8 cellular contexts compared by ENCODE assay signal in genomic region chr1:39395357-39395831, GRCh38.
DNase-seq lines count a peak whose midpoint lies in the region; ATAC-seq and TF ChIP-seq lines count a peak whose summit lies in the region.

No MANE protein-coding gene starts in this region.

- intact Hi-C loops in gastrocnemius medialis (cut with DNase I; ENCODE audit: low total_unique reads), result no loop called here

- in situ Hi-C loops in SK-MEL-5 (cut with HindIII; ENCODE audit: low pct_unique_long_range_greater_than_20kb, low sequenced_read_pairs) (no loop called here), gastrocnemius medialis (cut with MboI; ENCODE audit: low sequenced_read_pairs in 4 of 4) (no loop called here)

- H3K4me3 ChIP-seq in HEK293 (ENCODE audit: low read depth, low read length), result no peak overlapping the region
- no peak overlapping the region for H3K4me3 ChIP-seq in gastrocnemius medialis

- CTCF ChIA-PET in HEK293 (lab: Yijun Ruan, JAX), result interaction anchor here (0.6 to 3.7 kb wide), 4 partner anchors 10 to 319 kb away, joined by 3 to 16 read pairs (median 4); no protein-coding TSS in a partner anchor

- TF ChIP-seq POLR2A in gastrocnemius medialis (IDR thresholded peaks at IDR 0.05), result no peak

- H3K9me3 ChIP-seq in HEK293 (ENCODE audit: control insufficient read depth, insufficient read depth, low read depth, low read length), result no peaks in the 10 kb centered on the region
- H3K9me3 ChIP-seq in gastrocnemius medialis, result no peaks in the 10 kb centered on the region

- no peaks in the 10 kb centered on the region for H3K27me3 ChIP-seq in gastrocnemius medialis

- TF ChIP-seq CTCF in HEK293 (tag by site-specific recombination; IDR thresholded peaks at IDR 0.05), result no peak
- no peak for TF ChIP-seq CTCF in gastrocnemius medialis (IDR thresholded peaks at IDR 0.05 in 4 of 5, conservative IDR thresholded peaks at IDR 0.05 in 1 of 5)

- peaks cover 12% of the 10 kb centered on the region; the same call in 1 of the 2 replicates for H3K4me1 ChIP-seq in HEK293 (ENCODE audit: control insufficient read depth, insufficient read depth, low read length)
- peaks cover 46 to 58% of the 10 kb centered on the region in 2 donors for H3K4me1 ChIP-seq in gastrocnemius medialis

- H3K36me3 ChIP-seq in HEK293 (ENCODE audit: control insufficient read depth in 2 of 2, insufficient read depth in 1 of 2, low read length in 2 of 2) (peaks cover 0 to 1% of the 10 kb centered on the region in 2 experiments; a peak in 1 of 3 replicates), gastrocnemius medialis (no peaks in the 10 kb centered on the region)

- POLR2A ChIA-PET in HEK293 (lab: Yijun Ruan, JAX), result interaction anchor here (0.7 to 1.3 kb wide), 3 partner anchors 14 to 17 kb away, joined by 3 to 6 read pairs (median 4); no protein-coding TSS in a partner anchor

- no peak overlapping the region for H3K27ac ChIP-seq in HEK293 (ENCODE audit: extremely low read depth, low read depth, low read length)
- peak overlapping the region; percentile 36 to 55 (median 50) for H3K27ac ChIP-seq in gastrocnemius medialis

- DNase-seq in SK-MEL-5 (ENCODE audit: low read depth, low spot score) (peak; percentile 69), germinal center (ENCODE audit: low spot score) (peak; percentile 50), gastrocnemius medialis (no peak), DMS 273 treated with DMSO at 0.1 percent for 48 hours (lab: John Stamatoyannopoulos, UW) (no peak), NCI-H446 (lab: John Stamatoyannopoulos, UW) (no peak), SK-N-DZ (ENCODE audit: low spot score) (no peak)

- ATAC-seq in gastrocnemius medialis, result no peak
- ATAC-seq in GM21381 (IDR thresholded peaks at IDR 0.05; ENCODE audit: unreplicated experiment), result no peak

TF ChIP-seq in HEK293, 187 proteins besides CTCF, POLR2A, EP300 and RAD21:
- TF ChIP-seq ZNF521 (tag by site-specific recombination; IDR thresholded peaks at IDR 0.05), result no peak
- TF ChIP-seq ZFHX2 (tag by site-specific recombination; conservative IDR thresholded peaks at IDR 0.05), result peak; percentile 37; the same call in 1 of the 2 replicates
- no peak for TF ChIP-seq PRDM6 (tag by site-specific recombination; IDR thresholded peaks at IDR 0.05)
- TF ChIP-seq KLF16 (tag by site-specific recombination; IDR thresholded peaks at IDR 0.05), result no peak
- TF ChIP-seq EGR2 (tag by site-specific recombination; IDR thresholded peaks at IDR 0.05; ENCODE audit: low read depth), result peak; percentile 63
- TF ChIP-seq ZNF274 (IDR thresholded peaks at IDR 0.05; ENCODE audit: low read length), result no peak
- no peak for TF ChIP-seq ZNF274 (tag by site-specific recombination; IDR thresholded peaks at IDR 0.05; ENCODE audit: borderline replicate concordance)
- TF ChIP-seq ZNF704 (tag by site-specific recombination; IDR thresholded peaks at IDR 0.05), result no peak
- TF ChIP-seq HOXC10 (CRISPR knock-in tag; IDR thresholded peaks at IDR 0.05), result no peak
- no peak for TF ChIP-seq ZNF654 (tag by site-specific recombination; IDR thresholded peaks at IDR 0.05; ENCODE audit: low read depth)
- no peak for TF ChIP-seq GLI2 (tag by site-specific recombination; IDR thresholded peaks at IDR 0.05; ENCODE audit: borderline replicate concordance, low read depth)
- TF ChIP-seq, protein P1, sequence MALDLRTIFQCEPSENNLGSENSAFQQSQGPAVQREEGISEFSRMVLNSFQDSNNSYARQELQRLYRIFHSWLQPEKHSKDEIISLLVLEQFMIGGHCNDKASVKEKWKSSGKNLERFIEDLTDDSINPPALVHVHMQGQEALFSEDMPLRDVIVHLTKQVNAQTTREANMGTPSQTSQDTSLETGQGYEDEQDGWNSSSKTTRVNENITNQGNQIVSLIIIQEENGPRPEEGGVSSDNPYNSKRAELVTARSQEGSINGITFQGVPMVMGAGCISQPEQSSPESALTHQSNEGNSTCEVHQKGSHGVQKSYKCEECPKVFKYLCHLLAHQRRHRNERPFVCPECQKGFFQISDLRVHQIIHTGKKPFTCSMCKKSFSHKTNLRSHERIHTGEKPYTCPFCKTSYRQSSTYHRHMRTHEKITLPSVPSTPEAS (tag by site-specific recombination; IDR thresholded peaks at IDR 0.05), result no peak
- TF ChIP-seq ZBTB21 (tag by site-specific recombination; IDR thresholded peaks at IDR 0.05), result no peak
- TF ChIP-seq GLIS1 (tag by site-specific recombination; IDR thresholded peaks at IDR 0.05), result peak; percentile 49; the same call in 1 of the 2 replicates

Comparison
In these comparisons a context has a peak if more than half of its experiments do, and no peak if none do; other contexts are left out.
1. DNase-seq: peak in SK-MEL-5 (single experiment) and germinal center (single experiment); none in gastrocnemius medialis (0 of 2), DMS 273 treated with DMSO at 0.1 percent for 48 hours (single experiment), NCI-H446 (0 of 2) and SK-N-DZ (single experiment).